In genomic region chr1:9428601-9429368, GRCh38 we compare ENCODE assay signal across 1 cellular context.
A peak's percentile ranks its signal among the peaks of the same experiment; 100 is the strongest.
TF ChIP-seq lines count a peak whose summit lies in the region.

No MANE protein-coding gene starts in this region.

TF ChIP-seq in GM12878, 131 proteins besides CTCF, POLR2A, EP300 and RAD21 (continued from another document):
- TF ChIP-seq CUX1 (IDR thresholded peaks at IDR 0.05; ENCODE audit: insufficient replicate concordance, low read depth, low read length): no peak
- TF ChIP-seq HDAC2 (IDR thresholded peaks at IDR 0.05): no peak
- peak; percentile 48 for TF ChIP-seq MEF2B (IDR thresholded peaks at IDR 0.05; ENCODE audit: partially characterized antibody, poor library complexity, severe bottlenecking)
- TF ChIP-seq RFX5 (IDR thresholded peaks at IDR 0.05; ENCODE audit: low read depth, low read length): peak; percentile 78; the same call in 1 of the 2 replicates
- 0 out of 2 replicates have a peak, but pooled peaks have one; percentile 27 for TF ChIP-seq MYB (IDR thresholded peaks at IDR 0.05; ENCODE audit: borderline replicate concordance, low read depth, low read length)
- peak; percentile 92 for TF ChIP-seq RAD51 (IDR thresholded peaks at IDR 0.05)
- TF ChIP-seq BCLAF1 (IDR thresholded peaks at IDR 0.05): no peak
- TF ChIP-seq SREBF1 (IDR thresholded peaks at IDR 0.05; ENCODE audit: low read length): 0 out of 2 replicates have a peak, but pooled peaks have one; percentile 48
- no peak for TF ChIP-seq ELK1 (IDR thresholded peaks at IDR 0.05; ENCODE audit: low read depth, low read length)
- no peak for TF ChIP-seq SUPT20H (IDR thresholded peaks at IDR 0.05; ENCODE audit: borderline replicate concordance, control insufficient read depth, low read depth, low read length)
- TF ChIP-seq CHD2 (IDR thresholded peaks at IDR 0.05; ENCODE audit: borderline replicate concordance, low read depth, low read length): peak; percentile 82
- peak; percentile 35 to 77; a peak in 3 of 4 replicates for TF ChIP-seq BHLHE40 (IDR thresholded peaks at IDR 0.05; ENCODE audit: borderline replicate concordance in 1 of 2, low read depth in 2 of 2, low read length in 1 of 2)
- TF ChIP-seq REST (IDR thresholded peaks at IDR 0.05; ENCODE audit: low read depth, low read length): no peak
- peak; percentile 87 for TF ChIP-seq JUND (IDR thresholded peaks at IDR 0.05; ENCODE audit: low read depth, low read length)
- no peak for TF ChIP-seq KAT2A (conservative IDR thresholded peaks at IDR 0.05; ENCODE audit: control insufficient read depth, low read depth, low read length)
- TF ChIP-seq WRNIP1 (IDR thresholded peaks at IDR 0.05; ENCODE audit: borderline replicate concordance, low read depth, low read length): 0 out of 2 replicates have a peak, but pooled peaks have one; percentile 88
- TF ChIP-seq CBFB (IDR thresholded peaks at IDR 0.05; ENCODE audit: low read depth): peak; percentile 71; the same call in 1 of the 2 replicates
- TF ChIP-seq SREBF2 (IDR thresholded peaks at IDR 0.05; ENCODE audit: low read length): no peak
- TF ChIP-seq RUNX3 (IDR thresholded peaks at IDR 0.05; ENCODE audit: low read length): peak; percentile 59
- no peak for TF ChIP-seq ZBTB33 (IDR thresholded peaks at IDR 0.05)
- TF ChIP-seq NR2C1 (IDR thresholded peaks at IDR 0.05): peak; percentile 51
- no peak; the same call in 1 of the 2 replicates for TF ChIP-seq EED (IDR thresholded peaks at IDR 0.05; ENCODE audit: low read depth)
- peak; percentile 100 for TF ChIP-seq NBN (IDR thresholded peaks at IDR 0.05)
- peak; percentile 78 for TF ChIP-seq RELA (IDR thresholded peaks at IDR 0.05; ENCODE audit: borderline replicate concordance, partially characterized antibody)
- no peak for TF ChIP-seq ZSCAN29 (IDR thresholded peaks at IDR 0.05)
- TF ChIP-seq E2F8 (IDR thresholded peaks at IDR 0.05; ENCODE audit: low read depth, partially characterized antibody): peak; percentile 89
- no peak for TF ChIP-seq POU2F2 (IDR thresholded peaks at IDR 0.05; ENCODE audit: borderline replicate concordance, low read depth, low read length)
- TF ChIP-seq DPF2 (IDR thresholded peaks at IDR 0.05): peak; percentile 53; the same call in 1 of the 2 replicates
- TF ChIP-seq ZNF274 (IDR thresholded peaks at IDR 0.05; ENCODE audit: insufficient read depth, insufficient read length): no peak
- 0 out of 2 replicates have a peak, but pooled peaks have one; percentile 20 for TF ChIP-seq BACH1 (IDR thresholded peaks at IDR 0.05; ENCODE audit: borderline replicate concordance)
- no peak for TF ChIP-seq CHD1 (IDR thresholded peaks at IDR 0.05; ENCODE audit: low read depth, low read length)
- no peak for TF ChIP-seq SMC3 (IDR thresholded peaks at IDR 0.05; ENCODE audit: borderline replicate concordance, low read length)
- no peak for TF ChIP-seq NFYA (IDR thresholded peaks at IDR 0.05; ENCODE audit: borderline replicate concordance, low read depth, low read length)
- peak; percentile 90 for TF ChIP-seq USF1 (IDR thresholded peaks at IDR 0.05; ENCODE audit: borderline replicate concordance, extremely low read length, insufficient read depth, low read depth, low read length)
- no peak for TF ChIP-seq ASH2L (IDR thresholded peaks at IDR 0.05; ENCODE audit: borderline replicate concordance, low read depth)
- no peak for TF ChIP-seq MTA3 (IDR thresholded peaks at IDR 0.05; ENCODE audit: borderline replicate concordance, low read length)
- TF ChIP-seq RELB (IDR thresholded peaks at IDR 0.05; ENCODE audit: low read depth): peak; percentile 55; the same call in 1 of the 2 replicates
TF ChIP-seq in GM12878: peak in this region for 63.
